Comparison of ENCODE assay signal across 8 cellular contexts in the genomic region with DNA sequence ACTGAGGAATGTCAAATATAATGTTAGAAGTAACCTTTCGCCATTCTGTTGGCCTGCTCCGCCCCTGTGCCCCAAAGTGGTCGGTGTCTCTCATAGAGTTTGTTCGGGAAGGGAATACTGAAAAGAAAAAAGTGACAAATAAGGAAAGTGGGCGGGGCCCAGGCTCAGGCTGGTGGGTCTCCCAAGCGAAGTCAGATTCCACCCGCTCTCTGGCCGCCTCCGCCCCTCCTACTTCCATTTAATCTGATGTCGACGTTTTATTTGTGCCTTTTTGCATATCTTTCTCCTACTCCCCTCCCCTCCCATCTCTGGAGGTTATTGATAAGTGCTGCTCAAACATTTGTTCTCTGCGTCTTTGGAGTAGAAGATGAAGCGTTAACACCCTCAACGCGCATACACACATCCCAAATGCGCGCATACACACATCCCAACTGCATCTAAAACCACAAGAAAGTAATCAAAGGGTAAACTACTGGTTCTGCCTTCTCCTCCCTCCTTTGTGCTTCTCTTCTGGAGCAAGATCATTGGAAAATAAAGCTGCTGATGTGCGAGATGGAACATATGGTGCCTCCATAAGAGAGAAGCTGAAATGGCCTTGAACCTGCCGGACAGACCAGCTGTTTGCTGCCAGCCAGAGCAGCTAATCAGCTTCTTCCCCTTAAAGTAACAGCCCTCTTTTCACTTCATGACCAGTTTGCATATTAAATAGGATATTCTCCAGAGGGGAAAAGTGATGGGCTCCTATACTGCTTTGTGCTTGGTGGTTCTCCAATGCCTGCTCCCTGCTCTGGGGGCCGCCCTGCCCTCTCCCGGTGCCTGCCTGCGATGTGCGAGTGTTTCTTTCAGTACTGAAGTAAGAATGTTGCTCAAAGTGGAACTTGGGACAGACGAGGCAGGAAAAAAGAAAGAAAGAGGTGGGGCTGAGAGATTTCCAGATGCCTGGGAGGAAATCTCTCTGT. TPM values are rescaled to one million over a fixed set of nuclear protein-coding genes. Genes with fewer than 3 reads are reported as not detected.
DNase-seq lines count a peak whose midpoint lies in the region; ATAC-seq and TF ChIP-seq lines count a peak whose summit lies in the region.

No MANE protein-coding gene starts in this region.

- H3K27me3 Mint-ChIP-seq in WTC11 (ENCODE audit: low read depth), result peaks cover 75% of the 10 kb centered on the region
- peaks cover under 1 to 10% of the 10 kb centered on the region in 2 donors for H3K27me3 Mint-ChIP-seq in natural killer cell (ENCODE audit: low read depth in 2 of 2)

- H3K4me3 ChIP-seq in fibroblast of lung (replicated peaks in 1 of 4; ENCODE audit: control extremely low read depth in 1 of 4, insufficient read depth in 1 of 4, low read depth in 3 of 4, low read length in 4 of 4), result peak overlapping the region; percentile 17 to 69 (median 60)

- intact Hi-C loops in natural killer cell (cut with micrococcal nuclease), result loop anchor here (10.0 kb wide), 1 partner anchor 219 kb away; no protein-coding TSS in a partner anchor

- H3K36me3 ChIP-seq in fibroblast of lung (ENCODE audit: control insufficient read depth, insufficient read depth, low read length), result no peaks in the 10 kb centered on the region

- H2AFZ ChIP-seq in fibroblast of lung (ENCODE audit: low read length), result no peak overlapping the region

- no peaks in the 10 kb centered on the region for H4K20me1 ChIP-seq in fibroblast of lung (ENCODE audit: control insufficient read depth, extremely low read depth, insufficient read depth, low read length)

- peak overlapping the region; percentile 73 for H3K4me3 Mint-ChIP-seq in WTC11
- H3K4me3 Mint-ChIP-seq in natural killer cell, result peak overlapping the region; percentile 77

- no peaks in the 10 kb centered on the region for H3K9me3 Mint-ChIP-seq in activated naive CD4-positive, alpha-beta T cell treated with anti-CD3 and anti-CD28 coated beads, Interleukin-2, amount 50 U/mL, for 72 hours
- no peaks in the 10 kb centered on the region for H3K9me3 Mint-ChIP-seq in WTC11
- H3K9me3 Mint-ChIP-seq in natural killer cell, result no peaks in the 10 kb centered on the region

- H3K27me3 ChIP-seq in fibroblast of lung (ENCODE audit: control insufficient read depth, insufficient read depth, low read length), result no peaks in the 10 kb centered on the region

- H3K4me2 ChIP-seq in fibroblast of lung (ENCODE audit: extremely low read depth, insufficient read depth, low read length), result peak overlapping the region; percentile 55

- peak overlapping the region; percentile 32 for H3K9ac ChIP-seq in fibroblast of lung (ENCODE audit: insufficient read depth, low read length)

- H3K27ac Mint-ChIP-seq in activated naive CD4-positive, alpha-beta T cell treated with anti-CD3 and anti-CD28 coated beads, Interleukin-2, amount 50 U/mL, for 72 hours, result peak overlapping the region in 1 of 2 donors; percentile 57
- no peak overlapping the region for H3K27ac Mint-ChIP-seq in WTC11
- peak overlapping the region in 1 of 2 donors; percentile 74 for H3K27ac Mint-ChIP-seq in natural killer cell

- CTCF ChIA-PET in WTC11 (lab: Charles Lee), result interaction anchor here (0.6 to 3.7 kb wide), 14 partner anchors 10 to 314 kb away, joined by 3 to 26 read pairs (median 3); no protein-coding TSS in a partner anchor

- H3K36me3 Mint-ChIP-seq in activated naive CD4-positive, alpha-beta T cell treated with anti-CD3 and anti-CD28 coated beads, Interleukin-2, amount 50 U/mL, for 72 hours, result no peaks in the 10 kb centered on the region
- no peaks in the 10 kb centered on the region for H3K36me3 Mint-ChIP-seq in WTC11
- H3K36me3 Mint-ChIP-seq in natural killer cell, result no peaks in the 10 kb centered on the region

- TF ChIP-seq CTCF in WTC11 (IDR thresholded peaks at IDR 0.05), result no peak
- peak; percentile 24 to 30 for TF ChIP-seq CTCF in fibroblast of lung (conservative IDR thresholded peaks at IDR 0.05 in 1 of 2, IDR thresholded peaks at IDR 0.05 in 1 of 2; ENCODE audit: low read depth in 1 of 2, low read length in 2 of 2)
- no peak for TF ChIP-seq CTCF in natural killer cell (IDR thresholded peaks at IDR 0.05)

- peaks cover 56% of the 10 kb centered on the region for H3K79me2 ChIP-seq in fibroblast of lung (ENCODE audit: control insufficient read depth, insufficient read depth, low read length)

- H3K4me1 Mint-ChIP-seq in WTC11 (peaks cover 15% of the 10 kb centered on the region), natural killer cell (peaks cover 20 to 32% of the 10 kb centered on the region in 2 donors)

- peak overlapping the region; percentile 80 for H3K27ac ChIP-seq in fibroblast of lung (ENCODE audit: insufficient read depth, low read length)

- H3K4me1 ChIP-seq in fibroblast of lung (ENCODE audit: control insufficient read depth, extremely low read depth, insufficient read depth, low read length), result no peaks in the 10 kb centered on the region

- DNase-seq in activated naive CD4-positive, alpha-beta T cell treated with Interleukin-2 at 50 U/mL for 16 hours, result peak; percentile 2
- no peak for DNase-seq in activated naive CD4-positive, alpha-beta T cell treated with anti-CD3 and anti-CD28 coated beads, Interleukin-2, amount 50 U/mL, for 72 hours (ENCODE audit: low spot score in 2 of 2)
- DNase-seq in WTC11 (ENCODE audit: low spot score) (peak; percentile 41), fibroblast of lung (ENCODE audit: low read depth in 2 of 2) (peak; percentile 54 to 70), natural killer cell (no peak), NCI-H774 (lab: John Stamatoyannopoulos, UW) (no peak)

- POLR2A ChIA-PET in WTC11 (lab: Charles Lee), result interaction anchor here (0.8 to 1.9 kb wide), 2 partner anchors 178 to 426 kb away, joined by 3 to 5 read pairs; no protein-coding TSS in a partner anchor

- no peak for ATAC-seq in activated naive CD4-positive, alpha-beta T cell treated with anti-CD3 and anti-CD28 coated beads, Interleukin-2, amount 50 U/mL, for 72 hours
- ATAC-seq in WTC11, result peak; percentile 11; the same call in 1 of the 2 replicates
- no peak for ATAC-seq in natural killer cell
- ATAC-seq in GM21423 (IDR thresholded peaks at IDR 0.05; ENCODE audit: unreplicated experiment), result no peak
- ATAC-seq in GM18907 (IDR thresholded peaks at IDR 0.05; ENCODE audit: unreplicated experiment), result no peak

- no peaks in the 10 kb centered on the region for H3K9me3 ChIP-seq in fibroblast of lung (ENCODE audit: control insufficient read depth, insufficient read depth, low read depth, low read length)

TF ChIP-seq in WTC11, 78 proteins besides CTCF, POLR2A, EP300 and RAD21:
- TF ChIP-seq ZNF671 (CRISPR knock-in tag; IDR thresholded peaks at IDR 0.05), result no peak

RNA-seq across cellular contexts. Expression of gene MAMLD1, which starts 3.1 kb away (rescaled TPM):
- 1 to 10 TPM in 1 of 2 donors, under 1 TPM in 1; 0.96 to 2.7 TPM for total RNA-seq in activated naive CD4-positive, alpha-beta T cell treated with anti-CD3 and anti-CD28 coated beads, Interleukin-2, amount 50 U/mL, for 72 hours
- total RNA-seq in WTC11 (2021) (0.32 to 0.35 TPM (median 0.34 TPM) in 3 replicates), fibroblast of lung (0.77 and 3.6 TPM in 2 replicates), natural killer cell (1 to 10 TPM in 1 of 3 donors, under 1 TPM in 2; 0.23 to 1.1 (median 0.45) TPM)
- polyA plus RNA-seq in fibroblast of lung, result 10.1 and 15.5 TPM in 2 replicates
- 18.1 and 33.2 TPM in 2 replicates for polyA plus RNA-seq in fibroblast of lung (2012)
- polyA minus RNA-seq in fibroblast of lung (ENCODE audit: low replicate concordance), result 24.2 and 50.4 TPM in 2 replicates

Comparison
In these comparisons a context has a peak if more than half of its experiments do, and no peak if none do; other contexts are left out.
1. DNase-seq: peak in activated naive CD4-positive, alpha-beta T cell treated with Interleukin-2 at 50 U/mL for 16 hours (single experiment), WTC11 (single experiment) and fibroblast of lung (2 of 2); none in activated naive CD4-positive, alpha-beta T cell treated with anti-CD3 and anti-CD28 coated beads, Interleukin-2, amount 50 U/mL, for 72 hours (0 of 2), natural killer cell (single experiment) and NCI-H774 (single experiment).
2. CTCF ChIP-seq: peak in fibroblast of lung (2 of 2); none in WTC11 (single experiment) and natural killer cell (single experiment).